9 cellular contexts compared by ENCODE assay signal in the genomic region with DNA sequence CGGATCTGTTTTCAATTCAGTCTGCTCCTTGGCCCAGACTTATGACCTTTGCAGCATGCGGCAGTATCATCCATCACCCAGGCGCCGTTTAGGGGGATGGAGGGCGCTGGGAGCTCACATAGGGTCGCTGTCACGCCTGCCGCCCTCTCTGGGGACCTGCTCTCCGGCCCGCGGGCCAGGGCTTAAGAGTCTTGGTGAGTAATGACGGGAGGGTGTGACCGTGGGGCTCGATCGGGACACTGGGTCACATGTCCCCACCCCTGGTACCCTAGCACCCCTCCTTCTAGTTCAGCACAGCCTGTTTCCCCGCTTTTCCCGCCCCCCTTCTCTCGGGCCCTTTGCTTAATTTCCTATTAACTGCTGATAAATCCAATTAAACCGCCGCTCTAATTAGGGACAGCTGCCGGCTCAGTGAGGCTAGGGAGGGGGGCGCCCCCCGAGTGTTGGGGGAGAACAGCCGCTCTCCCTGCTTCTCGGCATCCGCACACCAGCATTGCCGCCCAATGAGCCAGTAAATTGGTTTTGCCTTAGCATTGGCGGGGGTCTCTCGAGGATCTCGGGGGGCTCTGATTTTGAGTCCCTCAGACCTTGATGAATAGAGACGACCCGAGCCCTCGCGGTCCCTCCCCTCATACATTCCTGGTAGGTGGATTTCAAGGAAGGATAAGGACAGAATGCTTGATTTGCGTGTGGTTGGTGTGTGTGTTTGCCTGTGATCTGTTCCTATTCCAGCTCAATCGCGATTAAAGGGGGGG. TPM values are rescaled to one million over a fixed set of nuclear protein-coding genes. Genes with fewer than 3 reads are reported as not detected.
A peak's percentile ranks its signal among the peaks of the same experiment; 100 is the strongest.
DNase-seq lines count a peak whose midpoint lies in the region; ATAC-seq and TF ChIP-seq lines count a peak whose summit lies in the region.
"Had no signal": no experiment of that assay in that cellular context is flagged by ENCODE, and none has a peak within 500 bp of the region (broad histone marks: within the 10 kb centered on the region; RNA-seq: fewer than 3 reads in every experiment).

No MANE protein-coding gene starts in this region.

- intact Hi-C loops in activated CD4-positive, alpha-beta memory T cell treated with anti-CD3 and anti-CD28 coated beads for 36 hours (cut with micrococcal nuclease) = loop anchor here (5.0 kb wide), 1 partner anchor 129 kb away; a partner anchor contains a TSS
- intact Hi-C loops in left ventricle myocardium inferior (cut with micrococcal nuclease) = no loop called here

- peaks cover 49% of the 10 kb centered on the region for H3K4me1 Mint-ChIP-seq in activated CD4-positive, alpha-beta memory T cell treated with anti-CD3 and anti-CD28 coated beads for 36 hours (ENCODE audit: low read depth)
- peaks cover 62 to 73% (median 70%) of the 10 kb centered on the region in 3 donors for H3K4me1 Mint-ChIP-seq in naive B cell

- POLR2A ChIA-PET in activated CD4-positive, alpha-beta memory T cell treated with anti-CD3 and anti-CD28 coated beads for 36 hours (lab: Charles Lee) = interaction anchor here (0.9 to 2.0 kb wide), 4 partner anchors 12 to 18 kb away, joined by 4 to 11 read pairs (median 6); a partner anchor contains a TSS

- H3K9ac ChIP-seq in GM23248 = peak overlapping the region; percentile 90; the same call in 1 of the 2 replicates

- H3K79me2 ChIP-seq in GM23248 (ENCODE audit: insufficient read depth) = no peaks in the 10 kb centered on the region

- H3K27ac Mint-ChIP-seq in activated CD4-positive, alpha-beta memory T cell treated with anti-CD3 and anti-CD28 coated beads for 36 hours = no peak overlapping the region
- peak overlapping the region; percentile 79 to 98 (median 88) for H3K27ac Mint-ChIP-seq in naive B cell

- in situ Hi-C loops in GM23248 (cut with MboI) = no loop called here

- no peak for TF ChIP-seq CTCF in BE2C (IDR thresholded peaks at IDR 0.05; ENCODE audit: low read depth, low read length)
- TF ChIP-seq CTCF in left ventricle myocardium inferior (IDR thresholded peaks at IDR 0.05; ENCODE audit: borderline replicate concordance) = no peak

- WGBS in GM23248 (ENCODE audit: low coverage in 1 of 2, low lambda C conversion rate in 2 of 2, missing lambda C conversion rate in 2 of 2), 2 experiments = 8 to 10% methylated on average over 36 to 37 of the region's 37 CpGs

- no peak overlapping the region for H2AFZ ChIP-seq in GM23248

- H3K9me3 Mint-ChIP-seq in activated CD4-positive, alpha-beta memory T cell treated with anti-CD3 and anti-CD28 coated beads for 36 hours = no peaks in the 10 kb centered on the region
- peaks cover 0 to 1% (median 0%) of the 10 kb centered on the region in 7 donors for H3K9me3 Mint-ChIP-seq in naive B cell

- H3K27me3 ChIP-seq in BE2C (peaks cover 69% of the 10 kb centered on the region), GM23248 (replicated peaks; ENCODE audit: insufficient read depth) (no peaks in the 10 kb centered on the region), left ventricle myocardium inferior (ENCODE audit: low read depth) (peaks cover 80% of the 10 kb centered on the region)

- H3K27me3 Mint-ChIP-seq in activated CD4-positive, alpha-beta memory T cell treated with anti-CD3 and anti-CD28 coated beads for 36 hours = peaks cover 38% of the 10 kb centered on the region
- H3K27me3 Mint-ChIP-seq in naive B cell = peaks cover 38 to 57% (median 49%) of the 10 kb centered on the region in 3 donors

- H3F3A ChIP-seq in GM23248 (ENCODE audit: insufficient read depth) = peaks cover 19% of the 10 kb centered on the region

- no peaks in the 10 kb centered on the region for H3K36me3 ChIP-seq in BE2C
- H3K36me3 ChIP-seq in GM23248 (ENCODE audit: low read depth) = no peaks in the 10 kb centered on the region
- H3K36me3 ChIP-seq in left ventricle myocardium inferior = no peaks in the 10 kb centered on the region

- H3K9me3 ChIP-seq in BE2C (no peaks in the 10 kb centered on the region), GM23248 (ENCODE audit: low read depth) (no peaks in the 10 kb centered on the region), left ventricle myocardium inferior (replicated peaks) (no peaks in the 10 kb centered on the region)

- ATAC-seq in naive B cell (ENCODE audit: low read depth in 2 of 2) (no peak), HG02970 (IDR thresholded peaks at IDR 0.05; ENCODE audit: low FRiP score, unreplicated experiment) (no peak)

- CTCF ChIA-PET in activated CD4-positive, alpha-beta memory T cell treated with anti-CD3 and anti-CD28 coated beads for 36 hours (lab: Charles Lee) = interaction anchor here (1.0 to 15.0 kb wide), 23 partner anchors 10 to 235 kb away, joined by 3 to 447 read pairs (median 6); a partner anchor contains a TSS

- H3K27ac ChIP-seq in GM23248 (no peak overlapping the region), left ventricle myocardium inferior (replicated peaks) (no peak overlapping the region)

- no peaks in the 10 kb centered on the region for H3K36me3 Mint-ChIP-seq in activated CD4-positive, alpha-beta memory T cell treated with anti-CD3 and anti-CD28 coated beads for 36 hours
- H3K36me3 Mint-ChIP-seq in naive B cell = no peaks in the 10 kb centered on the region

- no peaks in the 10 kb centered on the region for H4K20me1 ChIP-seq in GM23248 (ENCODE audit: insufficient read depth)

- peak overlapping the region; percentile 92 for H3K4me2 ChIP-seq in GM23248 (ENCODE audit: unreplicated experiment)

- DNase-seq in BE2C (no peak), GM23248 (peak; percentile 44), naive B cell (no peak), SKM-1 (lab: John Stamatoyannopoulos, UW; ENCODE audit: unreplicated experiment) (no peak), left ventricle myocardium inferior (no peak), iPS-NIHi11 (ENCODE audit: low spot score) (no peak)
- no peak for DNase-seq in activated CD4-positive, alpha-beta memory T cell treated with anti-CD3 and anti-CD28 coated beads for 36 hours

- H3K9me2 ChIP-seq in GM23248 (ENCODE audit: insufficient read depth) = no peaks in the 10 kb centered on the region

- peaks cover 18% of the 10 kb centered on the region for H3K4me1 ChIP-seq in BE2C
- H3K4me1 ChIP-seq in GM23248 (ENCODE audit: insufficient read depth) = peaks cover 23% of the 10 kb centered on the region
- peaks cover 72% of the 10 kb centered on the region for H3K4me1 ChIP-seq in left ventricle myocardium inferior

- peak overlapping the region; percentile 63 for H3K4me3 ChIP-seq in BE2C (ENCODE audit: low read depth, low read length)
- H3K4me3 ChIP-seq in GM23248 = peak overlapping the region; percentile 96
- H3K4me3 ChIP-seq in left ventricle myocardium inferior = no peak overlapping the region

- H3K4me3 Mint-ChIP-seq in activated CD4-positive, alpha-beta memory T cell treated with anti-CD3 and anti-CD28 coated beads for 36 hours = peak overlapping the region; percentile 10
- peak overlapping the region; percentile 75 to 99 (median 90) for H3K4me3 Mint-ChIP-seq in naive B cell

RNA-seq across cellular contexts. Expression of a gene that starts 9.3 kb away (rescaled TPM):
- 7.5 TPM for polyA plus RNA-seq in BE2C (2012; ENCODE audit: insufficient read depth, insufficient read length, low read depth)
- total RNA-seq in GM23248 (2014; rRNA removed; shearing (Covaris generic)) = 0.32 and 1.3 TPM in 2 replicates
- polyA plus RNA-seq in GM23248 (2016; fragmentation: Nextera tagmentation; extraction: Ambion mirVana) (0.35 and 0.52 TPM in 2 replicates), naive B cell (ENCODE audit: low read depth in 6 of 6) (under 1 TPM in 4 of 6 donors, not detected in 2; 0.32 to 0.43 (median 0.38) TPM)
- total RNA-seq in activated CD4-positive, alpha-beta memory T cell treated with anti-CD3 and anti-CD28 coated beads for 36 hours = 1 to 10 TPM; 1.9 to 2.0 TPM
- 0.69 TPM for total RNA-seq in left ventricle myocardium inferior

RNA-seq across cellular contexts. Expression of a gene that starts 12.2 kb away (rescaled TPM):
- polyA plus RNA-seq in BE2C (2012; ENCODE audit: insufficient read depth, insufficient read length, low read depth) = 1,102 TPM
- 272 and 341 TPM in 2 replicates for total RNA-seq in GM23248 (2014; rRNA removed; shearing (Covaris generic))
- 184 and 185 TPM in 2 replicates for polyA plus RNA-seq in GM23248 (2016; fragmentation: Nextera tagmentation; extraction: Ambion mirVana)
- 100 to 1,000 TPM; 401 to 404 TPM for total RNA-seq in activated CD4-positive, alpha-beta memory T cell treated with anti-CD3 and anti-CD28 coated beads for 36 hours
- 100 to 1,000 TPM; 160 to 183 (median 173) TPM for polyA plus RNA-seq in naive B cell (ENCODE audit: low read depth in 6 of 6)
- total RNA-seq in left ventricle myocardium inferior = 22.9 TPM

RNA-seq across cellular contexts. Expression of a gene that starts 25.1 kb away (rescaled TPM):
- 47.6 TPM for polyA plus RNA-seq in BE2C (2012; ENCODE audit: insufficient read depth, insufficient read length, low read depth)
- 5.6 and 5.7 TPM in 2 replicates for total RNA-seq in GM23248 (2014; rRNA removed; shearing (Covaris generic))
- polyA plus RNA-seq in GM23248 (2016; fragmentation: Nextera tagmentation; extraction: Ambion mirVana) (5.4 and 6.7 TPM in 2 replicates), naive B cell (ENCODE audit: low read depth in 6 of 6) (1 to 10 TPM; 1.2 to 4.9 (median 2.8) TPM)
- under 1 TPM; 0.24 to 0.46 TPM for total RNA-seq in activated CD4-positive, alpha-beta memory T cell treated with anti-CD3 and anti-CD28 coated beads for 36 hours
- total RNA-seq in left ventricle myocardium inferior = 0.44 TPM
- total RNA-seq: subcutaneous adipose tissue had no signal

Comparison
In these comparisons a context has a peak if more than half of its experiments do, and no peak if none do; other contexts are left out.
1. RNA of a gene that starts 12.2 kb away (total RNA-seq): 401 to 404 TPM in activated CD4-positive, alpha-beta memory T cell treated with anti-CD3 and anti-CD28 coated beads for 36 hours and 272 to 341 TPM in GM23248; 22.9 TPM in left ventricle myocardium inferior (single experiment); every median in the first group is over 10 times any median in the second.